Comparison of ENCODE assay signal across 8 cellular contexts in genomic region chr18:59918320-59918755, GRCh38. TPM values are rescaled to one million over a fixed set of nuclear protein-coding genes. Genes with fewer than 3 reads are reported as not detected.
DNase-seq lines count a peak whose midpoint lies in the region; ATAC-seq and TF ChIP-seq lines count a peak whose summit lies in the region.

No MANE protein-coding gene starts in this region.

- peak; percentile 53 for DNase-seq in ELF-1 (ENCODE audit: low read depth, low spot score)
- DNase-seq in NCI-H774 (lab: John Stamatoyannopoulos, UW), result peak; percentile 61
- peak; percentile 36 for DNase-seq in colonic mucosa
- DNase-seq in nephron progenitor cell, result peak; percentile 17
- DNase-seq in stimulated activated CD4-positive, alpha-beta T cell treated with anti-CD3 and anti-CD28 coated beads, Interleukin-12 subunit alpha, Interleukin-12 subunit beta, amount 100 ng/mL, for 4 hours, result no peak
- DNase-seq in foreskin melanocyte, result no peak

- H3K27ac ChIP-seq in colonic mucosa, result no peak overlapping the region

- H3K9me3 ChIP-seq in colonic mucosa, result no peaks in the 10 kb centered on the region

- H3K4me1 ChIP-seq in colonic mucosa, result no peaks in the 10 kb centered on the region

- H3K27me3 ChIP-seq in colonic mucosa, result no peaks in the 10 kb centered on the region

- peaks cover 22% of the 10 kb centered on the region for H3K4me1 Mint-ChIP-seq in nephron progenitor cell

- H3K36me3 ChIP-seq in colonic mucosa, result no peaks in the 10 kb centered on the region

- H3K9ac ChIP-seq in colonic mucosa (ENCODE audit: low read depth in 2 of 2, low read length in 2 of 2), result peak overlapping the region in 1 of 2 donors; percentile 38

- TF ChIP-seq CTCF in colonic mucosa (IDR thresholded peaks at IDR 0.05), result no peak
- no peak for TF ChIP-seq CTCF in nephron progenitor cell (IDR thresholded peaks at IDR 0.05)

- H3K36me3 Mint-ChIP-seq in nephron progenitor cell (ENCODE audit: low read depth), result no peaks in the 10 kb centered on the region

- ATAC-seq in GM19468 (IDR thresholded peaks at IDR 0.05; ENCODE audit: extremely low read depth, unreplicated experiment) (peak; percentile 56), HG03469 (IDR thresholded peaks at IDR 0.05; ENCODE audit: unreplicated experiment) (peak; percentile 33)

- H3K27me3 Mint-ChIP-seq in nephron progenitor cell (ENCODE audit: low read depth, poor library complexity), result peaks cover 5% of the 10 kb centered on the region

- H3K9me3 Mint-ChIP-seq in nephron progenitor cell, result no peaks in the 10 kb centered on the region

- peak overlapping the region; percentile 23 for H3K27ac Mint-ChIP-seq in nephron progenitor cell

- H3K4me3 Mint-ChIP-seq in nephron progenitor cell, result no peak overlapping the region

- intact Hi-C loops in colonic mucosa (cut with DNase I), result no loop called here

- H3K4me3 ChIP-seq in colonic mucosa, result no peak overlapping the region

RNA-seq across cellular contexts. Expression of gene PMAIP1, which starts 18.5 kb away (rescaled TPM):
- total RNA-seq in colonic mucosa, result 1 to 10 TPM; 4.3 to 4.9 TPM

Comparison
In these comparisons a context has a peak if more than half of its experiments do, and no peak if none do; other contexts are left out.
1. DNase-seq: peak in ELF-1 (single experiment), NCI-H774 (single experiment), colonic mucosa (single experiment) and nephron progenitor cell (single experiment); none in stimulated activated CD4-positive, alpha-beta T cell treated with anti-CD3 and anti-CD28 coated beads, Interleukin-12 subunit alpha, Interleukin-12 subunit beta, amount 100 ng/mL, for 4 hours (single experiment) and foreskin melanocyte (single experiment).